Comparison of ENCODE assay signal across 9 cellular contexts in the genomic region with DNA sequence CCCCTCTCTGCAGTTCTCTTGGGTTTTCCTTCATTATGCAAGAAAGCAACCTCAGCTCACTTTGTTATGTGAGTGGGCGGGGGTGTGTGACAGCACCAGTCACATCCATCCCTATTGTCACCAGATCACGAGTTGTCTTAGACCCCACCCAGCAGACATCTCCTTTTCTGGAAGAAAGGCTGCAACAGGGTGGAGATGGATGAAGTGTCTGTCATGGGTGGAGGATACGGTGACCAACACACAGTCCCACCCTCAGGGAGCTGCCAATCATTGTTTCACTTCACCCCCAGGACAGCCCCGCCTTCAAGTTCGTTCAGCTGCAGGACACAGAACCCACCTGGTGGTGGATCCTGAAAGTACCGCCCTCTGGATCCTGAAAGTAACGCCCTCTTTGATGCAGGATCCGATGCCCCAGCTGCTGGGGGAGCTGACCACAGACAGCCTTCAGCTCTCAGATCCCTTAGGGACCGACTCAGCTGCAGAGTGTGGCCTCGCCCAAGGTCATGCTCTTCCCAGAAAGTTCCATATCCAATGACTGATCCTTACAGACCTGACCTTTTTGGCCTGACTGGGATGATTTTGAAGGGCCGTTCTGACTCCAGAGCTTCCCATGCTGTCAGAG.
DNase-seq lines count a peak whose midpoint lies in the region; TF ChIP-seq lines count a peak whose summit lies in the region.
"Had no signal": no experiment of that assay in that cellular context is flagged by ENCODE, and none has a peak within 500 bp of the region (broad histone marks: within the 10 kb centered on the region; RNA-seq: fewer than 3 reads in every experiment).

No MANE protein-coding gene starts in this region.

- H3K27ac Mint-ChIP-seq in CD4-positive, alpha-beta memory T cell = no peak overlapping the region

- H3K27me3 Mint-ChIP-seq in CD4-positive, alpha-beta memory T cell = no peaks in the 10 kb centered on the region

- no peaks in the 10 kb centered on the region for H3K36me3 ChIP-seq in ES-I3 (ENCODE audit: insufficient read depth, low read length)
- H3K36me3 ChIP-seq in CD4-positive, alpha-beta memory T cell (ENCODE audit: insufficient read depth, low read length) = no peaks in the 10 kb centered on the region

- POLR2A ChIA-PET in HEK293T (lab: Yijun Ruan, JAX) = no interaction called here
- POLR2A ChIA-PET in CD4-positive, alpha-beta memory T cell (lab: Charles Lee; ENCODE audit: partially characterized antibody) = no interaction called here

- TF ChIP-seq CTCF in fibroblast of pulmonary artery (IDR thresholded peaks at IDR 0.05; ENCODE audit: low read length, missing control alignments) = peak; percentile 23

- CTCF ChIA-PET in HEK293T (lab: Yijun Ruan, JAX) = interaction anchor here (0.6 to 1.4 kb wide), 2 partner anchors 88 to 552 kb away, joined by 3 to 9 read pairs; no protein-coding TSS in a partner anchor
- CTCF ChIA-PET in CD4-positive, alpha-beta memory T cell (lab: Charles Lee; ENCODE audit: partially characterized antibody) = interaction anchor here (1.5 kb wide), 1 partner anchor 417 kb away, joined by 5 read pairs; no protein-coding TSS in a partner anchor

- peak overlapping the region; percentile 39; the same call in 1 of the 2 replicates for H3K9ac ChIP-seq in ES-I3 (ENCODE audit: low read depth, low read length)

- no peak overlapping the region for H3K27ac ChIP-seq in CD4-positive, alpha-beta memory T cell (ENCODE audit: low read depth, low read length)
- H3K27ac ChIP-seq: SK-N-MC had no signal

- no peak overlapping the region for H3K4me3 ChIP-seq in fibroblast of pulmonary artery (replicated peaks; ENCODE audit: low read depth, low read length)
- H3K4me3 ChIP-seq in CD4-positive, alpha-beta memory T cell (ENCODE audit: low read length in 2 of 2) = no peak overlapping the region
- H3K4me3 ChIP-seq: SK-N-MC had no signal

- H3K9me3 ChIP-seq in ES-I3 (ENCODE audit: control insufficient read depth, insufficient read depth, low read length) = no peaks in the 10 kb centered on the region
- no peaks in the 10 kb centered on the region for H3K9me3 ChIP-seq in CD4-positive, alpha-beta memory T cell (ENCODE audit: control insufficient read depth in 1 of 2, low read length in 2 of 2)

- H3K4me1 ChIP-seq in ES-I3 (ENCODE audit: insufficient read depth, low read length) = peaks cover 7% of the 10 kb centered on the region
- no peaks in the 10 kb centered on the region for H3K4me1 ChIP-seq in CD4-positive, alpha-beta memory T cell (ENCODE audit: insufficient read depth, low read length)

- peaks cover 1 to 8% (median 3%) of the 10 kb centered on the region in 4 donors for H3K4me1 Mint-ChIP-seq in CD4-positive, alpha-beta memory T cell

- H3K4me3 Mint-ChIP-seq in CD4-positive, alpha-beta memory T cell = no peak overlapping the region

- H3K36me3 Mint-ChIP-seq in CD4-positive, alpha-beta memory T cell = no peaks in the 10 kb centered on the region

- no peaks in the 10 kb centered on the region for H3K27me3 ChIP-seq in CD4-positive, alpha-beta memory T cell (ENCODE audit: insufficient read depth, low read length)

- DNase-seq in HEK293T (ENCODE audit: extremely low spot score) (peak; percentile 31), RPMI8226 (peak; percentile 44), fibroblast of pulmonary artery (ENCODE audit: low read depth) (peak; percentile 7), posterior cingulate gyrus (no peak), cerebellum (ENCODE audit: low spot score) (no peak)
- peak; percentile 18 to 21 for DNase-seq in stimulated activated CD4-positive, alpha-beta T cell treated with anti-CD3 and anti-CD28 coated beads, Interleukin-4, amount 100 ng/mL, for 48 hours (ENCODE audit: low read depth in 2 of 2)
- no peak for DNase-seq in CD4-positive, alpha-beta memory T cell

- no peaks in the 10 kb centered on the region for H3K9me3 Mint-ChIP-seq in CD4-positive, alpha-beta memory T cell

- intact Hi-C loops in posterior cingulate gyrus (cut with DNase I) = loop anchor here (5.0 kb wide), 1 partner anchor 84 kb away; no protein-coding TSS in a partner anchor
- intact Hi-C loops in CD4-positive, alpha-beta memory T cell (cut with micrococcal nuclease) = no loop called here

TF ChIP-seq in HEK293T, 16 proteins besides CTCF, POLR2A, EP300 and RAD21:
- TF ChIP-seq TARDBP (IDR thresholded peaks at IDR 0.05) (no peak), BHLHE40 (IDR thresholded peaks at IDR 0.05; ENCODE audit: borderline replicate concordance) (no peak), FOXA1 (IDR thresholded peaks at IDR 0.05) (no peak), FOXM1 (IDR thresholded peaks at IDR 0.05; ENCODE audit: borderline replicate concordance) (no peak), SUZ12 (IDR thresholded peaks at IDR 0.05) (no peak), PKNOX1 (IDR thresholded peaks at IDR 0.05) (peak; percentile 87), ELF4 (IDR thresholded peaks at IDR 0.05) (no peak), HDGF (IDR thresholded peaks at IDR 0.05; ENCODE audit: borderline replicate concordance) (no peak), CTBP1 (IDR thresholded peaks at IDR 0.05; ENCODE audit: borderline replicate concordance) (no peak)

Comparison
In these comparisons a context has a peak if more than half of its experiments do, and no peak if none do; other contexts are left out.
1. DNase-seq: peak in HEK293T (single experiment), RPMI8226 (single experiment), fibroblast of pulmonary artery (single experiment) and stimulated activated CD4-positive, alpha-beta T cell treated with anti-CD3 and anti-CD28 coated beads, Interleukin-4, amount 100 ng/mL, for 48 hours (2 of 2); none in posterior cingulate gyrus (0 of 10), cerebellum (single experiment) and CD4-positive, alpha-beta memory T cell (0 of 5).